ENCODE assay signal across 19 cellular contexts in genomic region chr14:105392161-105393090, GRCh38. TPM values are rescaled to one million over a fixed set of nuclear protein-coding genes. Genes with fewer than 3 reads are reported as not detected.
A peak's percentile ranks its signal among the peaks of the same experiment; 100 is the strongest.
DNase-seq lines count a peak whose midpoint lies in the region; ATAC-seq and TF ChIP-seq lines count a peak whose summit lies in the region.
"Had no signal": no experiment of that assay in that cellular context is flagged by ENCODE, and none has a peak within 500 bp of the region (broad histone marks: within the 10 kb centered on the region; RNA-seq: fewer than 3 reads in every experiment).

No MANE protein-coding gene starts in this region.

- H3K9me3 ChIP-seq in mucosa of descending colon (no peaks in the 10 kb centered on the region), upper lobe of left lung (no peaks in the 10 kb centered on the region)
- H3K9me3 ChIP-seq: Peyer's patch, SJSA1 had no signal

- H3K9me3 Mint-ChIP-seq in chondrocyte (ENCODE audit: low read depth): no peaks in the 10 kb centered on the region
- H3K9me3 Mint-ChIP-seq: CD8-positive, alpha-beta memory T cell had no signal

- no peaks in the 10 kb centered on the region for H3K4me1 ChIP-seq in mucosa of descending colon (ENCODE audit: low read depth)
- peaks cover under 1 to 25% (median 11%) of the 10 kb centered on the region in 4 donors for H3K4me1 ChIP-seq in upper lobe of left lung

- no peaks in the 10 kb centered on the region for H3K27me3 Mint-ChIP-seq in chondrocyte (ENCODE audit: low read depth)
- H3K27me3 Mint-ChIP-seq: CD8-positive, alpha-beta memory T cell had no signal

- no peak for TF ChIP-seq POLR2A in upper lobe of left lung (IDR thresholded peaks at IDR 0.05)

- TF ChIP-seq CTCF in chondrocyte (IDR thresholded peaks at IDR 0.05): no peak
- TF ChIP-seq CTCF in mucosa of descending colon (IDR thresholded peaks at IDR 0.05): no peak
- TF ChIP-seq CTCF in upper lobe of left lung (IDR thresholded peaks at IDR 0.05): no peak

- H3K4me1 Mint-ChIP-seq in chondrocyte (ENCODE audit: low read depth): peaks cover under 1% of the 10 kb centered on the region

- intact Hi-C loops in left cardiac atrium (cut with DNase I): no loop called here
- intact Hi-C loops in left ventricle myocardium superior (cut with micrococcal nuclease): no loop called here
- intact Hi-C loops in mucosa of descending colon (cut with DNase I, micrococcal nuclease): no loop called here

- DNase-seq in left cardiac atrium (peak; percentile 18), left ventricle myocardium superior (no peak), chondrocyte (ENCODE audit: low spot score) (peak; percentile 84), mucosa of descending colon (peak in 2 of 3 donors; percentile 19 to 41), upper lobe of left lung (peak; percentile 19 to 71), T-helper 2 cell (no peak), SHP77 (lab: John Stamatoyannopoulos, UW) (no peak)
- DNase-seq: DND-41, GDM1, MM.1S, NCI-H1105, NCI-H187, NCI-H2171 treated with DMSO at 0.1 percent for 48 hours, Peyer's patch had no signal

- H3K36me3 Mint-ChIP-seq in chondrocyte (ENCODE audit: low read depth): peaks cover 4% of the 10 kb centered on the region

- no peak overlapping the region for H3K27ac ChIP-seq in upper lobe of left lung
- H3K27ac ChIP-seq: A549, KMS-11, Peyer's patch, SJSA1 had no signal

- no peak for TF ChIP-seq EP300 in upper lobe of left lung (IDR thresholded peaks at IDR 0.05)

- no peaks in the 10 kb centered on the region for H3K36me3 ChIP-seq in mucosa of descending colon (ENCODE audit: low read depth)
- H3K36me3 ChIP-seq in upper lobe of left lung: peaks cover 0 to 21% (median 8%) of the 10 kb centered on the region in 4 donors
- H3K36me3 ChIP-seq: Peyer's patch, SJSA1 had no signal

- no peak overlapping the region for H3K27ac Mint-ChIP-seq in chondrocyte (ENCODE audit: unreplicated experiment)

- 93 to 95% methylated on average over 27 to 31 of the region's 36 CpGs for WGBS in upper lobe of left lung, 2 donors

- no peaks in the 10 kb centered on the region for H3K27me3 ChIP-seq in upper lobe of left lung
- H3K27me3 ChIP-seq: Peyer's patch, SJSA1 had no signal

- no peak for ATAC-seq in left cardiac atrium
- ATAC-seq in left ventricle myocardium superior: no peak
- ATAC-seq in mucosa of descending colon: no peak
- ATAC-seq in upper lobe of left lung (ENCODE audit: low FRiP score in 2 of 2): no peak
- ATAC-seq in GM19351 (IDR thresholded peaks at IDR 0.05; ENCODE audit: unreplicated experiment): no peak
- ATAC-seq: A549 had no signal

- H3K4me3 ChIP-seq in mucosa of descending colon (no peak overlapping the region), upper lobe of left lung (no peak overlapping the region)
- H3K4me3 ChIP-seq: A549, Peyer's patch, SJSA1 had no signal

- H3K4me3 Mint-ChIP-seq in chondrocyte (ENCODE audit: unreplicated experiment): no peak overlapping the region
- H3K4me3 Mint-ChIP-seq: CD8-positive, alpha-beta memory T cell had no signal

RNA-seq across cellular contexts. Expression of gene TEX22, which starts 5.9 kb away (rescaled TPM):
- 1 to 10 TPM in 1 of 2 donors, under 1 TPM in 1; 0.77 to 1.6 TPM for total RNA-seq in left cardiac atrium
- total RNA-seq in left ventricle myocardium superior: 1.6 TPM
- 0.60 to 2.9 TPM (median 2.2 TPM) in 3 replicates for total RNA-seq in chondrocyte
- 1 to 10 TPM in 1 of 3 donors, under 1 TPM in 2; 0.84 to 2.0 (median 0.95) TPM for total RNA-seq in mucosa of descending colon
- total RNA-seq in upper lobe of left lung: 1 to 10 TPM in 3 of 6 donors, not detected in 3; 1.2 to 2.1 (median 1.9) TPM

RNA-seq across cellular contexts. Expression of gene MTA1, which starts 27.2 kb away (rescaled TPM):
- 100 to 1,000 TPM in 1 of 2 donors, 10 to 100 TPM in 1; 99.5 to 115 TPM for total RNA-seq in left cardiac atrium
- 201 TPM for total RNA-seq in left ventricle myocardium superior
- 83.6 to 91.9 TPM (median 85.1 TPM) in 3 replicates for total RNA-seq in chondrocyte
- 100 to 1,000 TPM in 1 of 3 donors, 10 to 100 TPM in 2; 76.4 to 105 (median 79.7) TPM for total RNA-seq in mucosa of descending colon
- 100 to 1,000 TPM in 2 of 6 donors, 10 to 100 TPM in 4; 64.8 to 315 (median 94.9) TPM for total RNA-seq in upper lobe of left lung

Comparison
In these comparisons a context has a peak if more than half of its experiments do, and no peak if none do; other contexts are left out.
1. DNase-seq: peak in left cardiac atrium (single experiment), chondrocyte (single experiment), mucosa of descending colon (2 of 3) and upper lobe of left lung (2 of 2); none in left ventricle myocardium superior (single experiment), T-helper 2 cell (0 of 5) and SHP77 (0 of 2).